In the genomic region with DNA sequence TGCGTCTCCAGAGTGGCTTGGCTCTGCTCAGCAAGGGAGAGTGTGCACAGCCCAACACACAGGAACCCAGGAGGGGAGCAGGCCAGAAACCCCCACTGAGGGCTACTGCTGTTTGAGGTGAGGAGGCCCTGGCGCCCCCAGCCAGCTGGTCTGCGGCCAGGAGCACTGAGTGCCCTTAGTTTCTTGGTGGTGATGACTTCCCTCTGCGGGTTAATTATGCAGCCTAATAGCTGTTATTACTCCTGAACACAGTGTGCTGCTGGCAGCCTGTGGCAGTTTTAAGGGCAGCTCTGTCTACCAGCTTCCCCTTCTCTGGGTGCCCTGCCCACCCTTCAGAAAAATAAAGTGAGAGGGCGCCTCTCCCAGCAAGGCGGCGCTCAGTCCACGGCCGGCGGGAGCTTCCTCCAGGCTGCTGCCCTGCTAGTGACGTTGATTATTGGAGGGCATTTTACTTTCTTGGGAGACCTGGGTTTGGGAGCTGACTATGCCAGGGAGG, we compare ENCODE assay signal across 12 cellular contexts. TPM values are rescaled to one million over a fixed set of nuclear protein-coding genes. Genes with fewer than 3 reads are reported as not detected.
A peak's percentile ranks its signal among the peaks of the same experiment; 100 is the strongest.
DNase-seq lines count a peak whose midpoint lies in the region; ATAC-seq and TF ChIP-seq lines count a peak whose summit lies in the region.
"Had no signal": no experiment of that assay in that cellular context is flagged by ENCODE, and none has a peak within 500 bp of the region (broad histone marks: within the 10 kb centered on the region; RNA-seq: fewer than 3 reads in every experiment).

No MANE protein-coding gene starts in this region.

- ATAC-seq in body of pancreas (peak; percentile 61), HG02870 (IDR thresholded peaks at IDR 0.05; ENCODE audit: unreplicated experiment) (no peak)
- ATAC-seq: stimulated activated naive CD8-positive, alpha-beta T cell treated with anti-CD3 and anti-CD28 coated beads, Interleukin-15, Interleukin-2, amounts not matched to agents 100 U/mL and 50 U/mL, for 24 hours had no signal

- peak overlapping the region; percentile 64 to 89 (median 82) for H3K27ac ChIP-seq in body of pancreas
- H3K27ac ChIP-seq in uterus = peak overlapping the region; percentile 63 to 66

- H3K36me3 Mint-ChIP-seq in activated T-cell treated with anti-CD3 and anti-CD28 coated beads, Interleukin-2, amount 50 U/mL, for 24 hours (ENCODE audit: low read depth) = no peaks in the 10 kb centered on the region

- H3K27ac Mint-ChIP-seq in activated T-cell treated with anti-CD3 and anti-CD28 coated beads, Interleukin-2, amount 50 U/mL, for 24 hours = no peak overlapping the region

- H3K9me3 ChIP-seq in body of pancreas (no peaks in the 10 kb centered on the region), uterus (no peaks in the 10 kb centered on the region)

- no peak overlapping the region for H3K4me3 Mint-ChIP-seq in activated T-cell treated with anti-CD3 and anti-CD28 coated beads, Interleukin-2, amount 50 U/mL, for 24 hours

- H3K27me3 Mint-ChIP-seq in activated T-cell treated with anti-CD3 and anti-CD28 coated beads, Interleukin-2, amount 50 U/mL, for 24 hours = peaks cover 2% of the 10 kb centered on the region

- H3K36me3 ChIP-seq in body of pancreas (replicated peaks in 1 of 2; ENCODE audit: insufficient read depth in 1 of 2, low read depth in 2 of 2) (no peaks in the 10 kb centered on the region), uterus (no peaks in the 10 kb centered on the region)

- H3K4me1 ChIP-seq in body of pancreas (peaks cover 74% of the 10 kb centered on the region), uterus (no peaks in the 10 kb centered on the region)

- intact Hi-C loops in body of pancreas (cut with DNase I) (loop anchor here (10.0 kb wide), 1 partner anchor 371 kb away; no protein-coding TSS in a partner anchor), uterus (cut with DNase I; ENCODE audit: low total_unique reads) (no loop called here)

- no peaks in the 10 kb centered on the region for H3K9me3 Mint-ChIP-seq in activated T-cell treated with anti-CD3 and anti-CD28 coated beads, Interleukin-2, amount 50 U/mL, for 24 hours

- WGBS in body of pancreas, 2 donors = 38 to 80% methylated on average over 1 to 11 of the region's 11 CpGs

- TF ChIP-seq POLR2A in body of pancreas (IDR thresholded peaks at IDR 0.05) = no peak
- TF ChIP-seq POLR2A in uterus (IDR thresholded peaks at IDR 0.05) = no peak

- peaks cover 2% of the 10 kb centered on the region for H3K4me1 Mint-ChIP-seq in activated T-cell treated with anti-CD3 and anti-CD28 coated beads, Interleukin-2, amount 50 U/mL, for 24 hours (ENCODE audit: low read depth)

- DNase-seq in NCI-H748 (lab: John Stamatoyannopoulos, UW; ENCODE audit: unreplicated experiment) = peak; percentile 62
- no peak for DNase-seq in NCI-H748 treated with DMSO at 0.1 percent for 48 hours (lab: John Stamatoyannopoulos, UW)
- peak; percentile 62 to 71 (median 64) for DNase-seq in body of pancreas
- peak; percentile 64 for DNase-seq in medulla oblongata (ENCODE audit: extremely low spot score)
- no peak for DNase-seq in uterus
- DNase-seq in activated T-cell treated with anti-CD3 and anti-CD28 coated beads, Interleukin-2, amount 50 U/mL, for 24 hours = no peak
- DNase-seq in activated CD4-positive, CD25-positive, alpha-beta regulatory T cell treated with anti-CD3 and anti-CD28 coated beads, Interleukin-2, amount 50 U/mL, for 72 hours = no peak
- DNase-seq: activated CD8-positive, alpha-beta memory T cell treated with anti-CD3 and anti-CD28 coated beads, Interleukin-2, amount 50 U/mL, for 48 hours; stimulated activated CD4-positive, alpha-beta T cell treated with anti-CD3 and anti-CD28 coated beads, Interleukin-2, amount 100 ng/mL, for 24 hours; stimulated activated naive CD8-positive, alpha-beta T cell treated with anti-CD3 and anti-CD28 coated beads, Interleukin-15, Interleukin-2, amounts not matched to agents 100 U/mL and 50 U/mL, for 24 hours had no signal

- H3K27me3 ChIP-seq in body of pancreas = no peaks in the 10 kb centered on the region
- H3K27me3 ChIP-seq in uterus = no peaks in the 10 kb centered on the region

- peak in 5 of 7 experiments; percentile 13 to 38 (median 35) for TF ChIP-seq CTCF in body of pancreas (IDR thresholded peaks at IDR 0.05)
- peak in 1 of 4 experiments; percentile 6 for TF ChIP-seq CTCF in uterus (IDR thresholded peaks at IDR 0.05)

- H3K4me3 ChIP-seq in body of pancreas (no peak overlapping the region), uterus (no peak overlapping the region)

RNA-seq across cellular contexts. Expression of a gene that starts 19.2 kb away (rescaled TPM):
- total RNA-seq in body of pancreas (10 to 100 TPM; 30.3 to 54.2 TPM), uterus (10 to 100 TPM in 3 of 4 donors, under 1 TPM in 1; 0.88 to 91.2 (median 15.3) TPM)
- total RNA-seq: MCF 10A had no signal

Comparison
In these comparisons a context has a peak if more than half of its experiments do, and no peak if none do; other contexts are left out.
1. DNase-seq: peak in NCI-H748 (single experiment), body of pancreas (4 of 4) and medulla oblongata (single experiment); none in NCI-H748 treated with DMSO at 0.1 percent for 48 hours (single experiment), uterus (0 of 2), activated T-cell treated with anti-CD3 and anti-CD28 coated beads, Interleukin-2, amount 50 U/mL, for 24 hours (single experiment) and activated CD4-positive, CD25-positive, alpha-beta regulatory T cell treated with anti-CD3 and anti-CD28 coated beads, Interleukin-2, amount 50 U/mL, for 72 hours (single experiment).